ENCODE assay signal across 18 cellular contexts in the genomic region with DNA sequence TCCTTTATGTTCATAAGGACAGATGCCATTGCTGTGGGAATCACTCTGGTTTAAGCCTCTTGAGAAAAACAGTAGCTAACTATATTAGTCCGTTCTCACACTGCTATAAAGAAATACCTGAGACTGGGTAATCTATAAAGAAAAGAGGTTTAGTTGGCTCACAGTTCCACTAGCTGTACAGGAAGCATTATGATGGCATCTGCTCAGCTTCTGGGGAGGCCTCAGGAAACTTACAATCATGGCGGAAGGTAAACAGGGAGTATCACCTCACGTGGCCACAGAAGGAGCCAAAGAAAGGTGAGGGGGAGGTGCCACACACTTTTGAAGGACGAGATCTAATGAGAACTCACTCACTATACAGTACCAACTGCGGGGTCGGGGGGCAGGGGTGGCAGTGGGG. TPM values are rescaled to one million over a fixed set of nuclear protein-coding genes. Genes with fewer than 3 reads are reported as not detected.
"Had no signal": no experiment of that assay in that cellular context is flagged by ENCODE, and none has a peak within 500 bp of the region (broad histone marks: within the 10 kb centered on the region; RNA-seq: fewer than 3 reads in every experiment).

No MANE protein-coding gene starts in this region.

- H3K9me3 Mint-ChIP-seq: neural progenitor cell had no signal

- H3K9me3 ChIP-seq: colonic mucosa, mucosa of descending colon, ovary, transverse colon had no signal

- H3K4me3 Mint-ChIP-seq: endodermal cell, neural progenitor cell had no signal

- ATAC-seq: mucosa of descending colon; naive thymus-derived CD8-positive, alpha-beta T cell; right cardiac atrium had no signal

- H3K27ac ChIP-seq: colonic mucosa, hepatocyte, neural progenitor cell, ovary, transverse colon had no signal

- H2AFZ ChIP-seq: hepatocyte, neural progenitor cell had no signal

- H3K36me3 Mint-ChIP-seq: neural progenitor cell had no signal

- H3K36me3 ChIP-seq: colonic mucosa, neural progenitor cell, ovary, transverse colon had no signal

- H3K4me2 ChIP-seq: hepatocyte, neural progenitor cell, smooth muscle cell had no signal

- H3K9ac ChIP-seq: neural progenitor cell had no signal

- H3K27ac Mint-ChIP-seq: endodermal cell; naive thymus-derived CD8-positive, alpha-beta T cell; neural progenitor cell had no signal

- H3K4me3 ChIP-seq: colonic mucosa, hepatocyte, mucosa of descending colon, neural progenitor cell, ovary, smooth muscle cell, transverse colon had no signal

- DNase-seq: colonic mucosa; effector CD4-positive, alpha-beta T cell; endodermal cell; erythroblast; foreskin melanocyte; head of caudate nucleus; kidney; mucosa of descending colon; naive thymus-derived CD8-positive, alpha-beta T cell; nucleus accumbens; ovary; right cardiac atrium; stimulated activated CD4-positive, alpha-beta T cell treated with anti-CD3 and anti-CD28 coated beads, Interleukin-2, amount 100 ng/mL, for 48 hours; stimulated activated naive CD4-positive, alpha-beta T cell treated with Interleukin-2 at 50 U/mL for 16 hours; transverse colon had no signal

- H3K27me3 ChIP-seq: colonic mucosa, hepatocyte, ovary had no signal

RNA-seq across cellular contexts. Expression of gene CAV2, which starts 2.9 kb away (rescaled TPM):
- total RNA-seq: naive thymus-derived CD8-positive, alpha-beta T cell had no signal
- polyA plus RNA-seq: naive thymus-derived CD8-positive, alpha-beta T cell had no signal

RNA-seq across cellular contexts. Expression of gene CAV1, which starts 28.2 kb away (rescaled TPM):
- total RNA-seq: naive thymus-derived CD8-positive, alpha-beta T cell had no signal
- polyA plus RNA-seq: naive thymus-derived CD8-positive, alpha-beta T cell had no signal
